ENCODE assay signal across 14 cellular contexts in genomic region chr2:160397530-160397865, GRCh38.
A peak's percentile ranks its signal among the peaks of the same experiment; 100 is the strongest.
DNase-seq lines count a peak whose midpoint lies in the region; ATAC-seq, FAIRE-seq and TF ChIP-seq lines count a peak whose summit lies in the region.
"Had no signal": no experiment of that assay in that cellular context is flagged by ENCODE, and none has a peak within 500 bp of the region (broad histone marks: within the 10 kb centered on the region; RNA-seq: fewer than 3 reads in every experiment).

No MANE protein-coding gene starts in this region.

- H3K4me1 ChIP-seq in endothelial cell of umbilical vein (ENCODE audit: control insufficient read depth, extremely low read depth, insufficient read depth, low read length) (peaks cover 42% of the 10 kb centered on the region), neutrophil (ENCODE audit: control insufficient read depth in 1 of 2, insufficient read depth in 1 of 2, low read depth in 1 of 2, low read length in 1 of 2) (peaks cover 72 to 89% of the 10 kb centered on the region in 2 experiments)

- H3K27me3 ChIP-seq in endothelial cell of umbilical vein (ENCODE audit: control insufficient read depth in 2 of 2, insufficient read depth in 2 of 2, low read length in 2 of 2) (no peaks in the 10 kb centered on the region), neutrophil (no peaks in the 10 kb centered on the region)

- TF ChIP-seq CTCF in endothelial cell of umbilical vein (IDR thresholded peaks at IDR 0.05; ENCODE audit: extremely low read depth in 1 of 2, insufficient read depth in 1 of 2, low read depth in 1 of 2, low read length in 2 of 2) (no peak), neutrophil (IDR thresholded peaks at IDR 0.05) (no peak)

- H3K36me3 ChIP-seq in endothelial cell of umbilical vein (ENCODE audit: control insufficient read depth in 2 of 2, extremely low read depth in 1 of 2, insufficient read depth in 2 of 2, low read length in 2 of 2) = no peaks in the 10 kb centered on the region
- H3K36me3 ChIP-seq in neutrophil = no peaks in the 10 kb centered on the region

- H3K27ac ChIP-seq in endothelial cell of umbilical vein (ENCODE audit: insufficient read depth, low read depth, low read length) (peak overlapping the region; percentile 38), neutrophil (peak overlapping the region; percentile 5)

- dilution Hi-C loops in endothelial cell of umbilical vein (cut with MboI; ENCODE audit: extremely low pct_ligation_motif_present, low sequenced_read_pairs) = no loop called here

- POLR2A ChIA-PET in endothelial cell of umbilical vein (lab: Charles Lee) = no interaction called here

- H3K9ac ChIP-seq in endothelial cell of umbilical vein (replicated peaks; ENCODE audit: extremely low read depth, insufficient read depth, low read length) = no peak overlapping the region

- BruUV-seq in endothelial cell of umbilical vein (replicated peaks; lab: Mats Ljungman, UMichigan) = no TSS peak

- peaks cover 98% of the 10 kb centered on the region for H3K79me2 ChIP-seq in endothelial cell of umbilical vein (ENCODE audit: control insufficient read depth, insufficient read depth, low read length)

- DNase-seq in ELF-1 (ENCODE audit: low read depth, low spot score) = peak; percentile 70
- peak; percentile 71 for DNase-seq in NCI-H226
- no peak for DNase-seq in endothelial cell of umbilical vein (ENCODE audit: low read depth, low spot score)
- DNase-seq in NCI-H2227 treated with DMSO at 0.1 percent for 48 hours (lab: John Stamatoyannopoulos, UW) = no peak
- DNase-seq in NCI-H1930 (lab: John Stamatoyannopoulos, UW) = no peak
- DNase-seq: COR-L47; NCI-H2081 treated with DMSO at 0.1 percent for 48 hours; nephron progenitor cell; stimulated activated CD8-positive, alpha-beta memory T cell treated with anti-CD3 and anti-CD28 coated beads, Interleukin-4, amount 100 ng/mL, for 48 hours had no signal

- H3K9me3 ChIP-seq in endothelial cell of umbilical vein (replicated peaks; ENCODE audit: control insufficient read depth, insufficient read depth, low read length) = no peaks in the 10 kb centered on the region
- no peaks in the 10 kb centered on the region for H3K9me3 ChIP-seq in neutrophil

- CTCF ChIA-PET in endothelial cell of umbilical vein (lab: Charles Lee) = interaction anchor here (0.8 to 1.5 kb wide), 3 partner anchors 22 to 92 kb away, joined by 3 to 4 read pairs (median 3); no protein-coding TSS in a partner anchor

- peak overlapping the region; percentile 53 for H3K4me2 ChIP-seq in endothelial cell of umbilical vein (ENCODE audit: insufficient read depth, low read length)

- TF ChIP-seq POLR2A in endothelial cell of umbilical vein (IDR thresholded peaks at IDR 0.05; ENCODE audit: low read depth, low read length) = no peak

- intact Hi-C loops in endothelial cell of umbilical vein (cut with micrococcal nuclease) = no loop called here

- H3K4me3 ChIP-seq in endothelial cell of umbilical vein (replicated peaks in 1 of 3; ENCODE audit: insufficient read depth in 1 of 3, low read depth in 1 of 3, low read length in 3 of 3) (no peak overlapping the region), neutrophil (ENCODE audit: low read depth in 1 of 2, low read length in 1 of 2) (no peak overlapping the region)
- H3K4me3 ChIP-seq: K562 had no signal

- no peak for FAIRE-seq in endothelial cell of umbilical vein (lab: Jason Lieb, UNC)
- FAIRE-seq: islet of Langerhans, K562 had no signal

- ATAC-seq in GM18502 (IDR thresholded peaks at IDR 0.05; ENCODE audit: poor library complexity, unreplicated experiment) = no peak
- ATAC-seq in GM18498 (IDR thresholded peaks at IDR 0.05; ENCODE audit: unreplicated experiment) = no peak
- ATAC-seq: K562 had no signal

- no peaks in the 10 kb centered on the region for H3K9me1 ChIP-seq in endothelial cell of umbilical vein (replicated peaks; ENCODE audit: control insufficient read depth, extremely low read depth, insufficient read depth, low read length)

- H2AFZ ChIP-seq in endothelial cell of umbilical vein (ENCODE audit: low read depth, low read length) = no peak overlapping the region

- peaks cover 36% of the 10 kb centered on the region for H4K20me1 ChIP-seq in endothelial cell of umbilical vein (replicated peaks; ENCODE audit: control insufficient read depth, extremely low read depth, insufficient read depth, low read length)

TF ChIP-seq in endothelial cell of umbilical vein, 7 proteins besides CTCF, POLR2A, EP300 and RAD21:
- TF ChIP-seq EZH2 (IDR thresholded peaks at IDR 0.05; ENCODE audit: borderline replicate concordance, low read depth, low read length, severe bottlenecking) (no peak), JUN (IDR thresholded peaks at IDR 0.05; ENCODE audit: borderline replicate concordance, insufficient read depth, insufficient read length, low read depth) (no peak), GATA2 (IDR thresholded peaks at IDR 0.05; ENCODE audit: insufficient read depth, insufficient read length, low read depth, low read length) (no peak), MAX (IDR thresholded peaks at IDR 0.05; ENCODE audit: insufficient read depth, insufficient read length) (no peak), MYC (IDR thresholded peaks at IDR 0.05; ENCODE audit: low read depth, low read length) (no peak), FOS (IDR thresholded peaks at IDR 0.05; ENCODE audit: borderline replicate concordance, insufficient read depth, low read length) (no peak), POLR2AphosphoS5 (IDR thresholded peaks at IDR 0.05; ENCODE audit: insufficient read depth, low read depth, low read length) (no peak)

Comparison
In these comparisons a context has a peak if more than half of its experiments do, and no peak if none do; other contexts are left out.
1. DNase-seq: peak in ELF-1 (single experiment) and NCI-H226 (single experiment); none in endothelial cell of umbilical vein (single experiment), NCI-H2227 treated with DMSO at 0.1 percent for 48 hours (single experiment) and NCI-H1930 (0 of 2).